In genomic region chr19:55647732-55648656, GRCh38 we compare ENCODE assay signal across 8 cellular contexts. TPM values are rescaled to one million over a fixed set of nuclear protein-coding genes. Genes with fewer than 3 reads are reported as not detected.
DNase-seq lines count a peak whose midpoint lies in the region; ATAC-seq, FAIRE-seq and TF ChIP-seq lines count a peak whose summit lies in the region.

TSS of gene CCDC106 (plus strand) at chr19:55648212. CDS start at chr19:55649047, 835 bp downstream.

- H3K4me1 Mint-ChIP-seq in activated CD4-positive, alpha-beta T cell treated with anti-CD3 and anti-CD28 coated beads, Interleukin-2, amount 10 ng/mL, durations not matched to agents 24 days and 14 days, result peaks cover 36% of the 10 kb centered on the region

- WGBS in ectodermal cell, 2 experiments, result 1% methylated on average over 89 of the region's 89 CpGs
- 25% methylated on average over 5 of the region's 89 CpGs for WGBS in HepG2 (ENCODE audit: low lambda C conversion rate)

- H3K9me3 Mint-ChIP-seq in activated CD4-positive, alpha-beta T cell treated with anti-CD3 and anti-CD28 coated beads, Interleukin-2, amount 10 ng/mL, durations not matched to agents 24 days and 14 days, result no peaks in the 10 kb centered on the region

- H3K9ac ChIP-seq in HepG2 (ENCODE audit: insufficient read depth, low read depth, low read length), result peak within 1 kb of the TSS; percentile 86

- H3K27ac ChIP-seq in ectodermal cell (ENCODE audit: insufficient read depth, low read depth, low read length, poor library complexity, severe bottlenecking) (peak within 1 kb of the TSS; percentile 13), HepG2 (ENCODE audit: extremely low read length, insufficient read depth, low read length) (peak within 1 kb of the TSS; percentile 76)

- peaks cover 44% of the 10 kb centered on the region for H3K36me3 Mint-ChIP-seq in activated CD4-positive, alpha-beta T cell treated with anti-CD3 and anti-CD28 coated beads, Interleukin-2, amount 10 ng/mL, durations not matched to agents 24 days and 14 days (ENCODE audit: low read depth)

- peak within 1 kb of the TSS; percentile 86 for H3K4me3 Mint-ChIP-seq in activated CD4-positive, alpha-beta T cell treated with anti-CD3 and anti-CD28 coated beads, Interleukin-2, amount 10 ng/mL, durations not matched to agents 24 days and 14 days

- in situ Hi-C loops in HepG2 (cut with HindIII; ENCODE audit: extremely low pct_ligation_motif_present, low pct_unique_long_range_greater_than_20kb), result no loop called here

- no peak; the same call in 1 of the 2 replicates for TF ChIP-seq CTCF in HepG2 (CRISPR knock-in tag; IDR thresholded peaks at IDR 0.05)

- TF ChIP-seq EP300 in HepG2 (IDR thresholded peaks at IDR 0.05; ENCODE audit: low read depth in 2 of 2, low read length in 2 of 2), result no peak
- no peak for TF ChIP-seq EP300 in HepG2 (CRISPR knock-in tag; IDR thresholded peaks at IDR 0.05; ENCODE audit: borderline replicate concordance)

- H3K4me1 ChIP-seq in ectodermal cell (ENCODE audit: control insufficient read depth, insufficient read depth, low read length) (peaks cover 25% of the 10 kb centered on the region), HepG2 (ENCODE audit: insufficient read depth, low read length) (peaks cover 47% of the 10 kb centered on the region)

- H3K27me3 Mint-ChIP-seq in activated CD4-positive, alpha-beta T cell treated with anti-CD3 and anti-CD28 coated beads, Interleukin-2, amount 10 ng/mL, durations not matched to agents 24 days and 14 days, result no peaks in the 10 kb centered on the region

- no peaks in the 10 kb centered on the region for H4K20me1 ChIP-seq in HepG2 (ENCODE audit: insufficient read depth, low read length)

- peak; percentile 18 for FAIRE-seq in HepG2 (lab: Jason Lieb, UNC)

- BruUV-seq in HepG2 (replicated peaks; lab: Mats Ljungman, UMichigan), result no TSS peak

- peaks cover 27% of the 10 kb centered on the region for H3K79me2 ChIP-seq in HepG2 (ENCODE audit: insufficient read depth, low read length)

- POLR2A ChIA-PET in HepG2 (lab: Yijun Ruan, JAX), result interaction anchor here (0.7 to 1.1 kb wide), 5 partner anchors 9 to 186 kb away, joined by 3 to 5 read pairs (median 4); partner anchors contain the start of gene ZNF628

- intact Hi-C loops in activated CD4-positive, alpha-beta T cell treated with anti-CD3 and anti-CD28 coated beads, Interleukin-2, amount 10 ng/mL, durations not matched to agents 24 days and 14 days (cut with micrococcal nuclease), result no loop called here
- intact Hi-C loops in HepG2 (cut with micrococcal nuclease; ENCODE audit: unreplicated experiment), result no loop called here

- H3K9me3 ChIP-seq in ectodermal cell (ENCODE audit: control insufficient read depth, low read length), result no peaks in the 10 kb centered on the region
- no peaks in the 10 kb centered on the region for H3K9me3 ChIP-seq in HepG2 (ENCODE audit: low read length)

- H3K4me3 ChIP-seq in ectodermal cell (ENCODE audit: insufficient read depth, low read depth, low read length) (peak within 1 kb of the TSS; percentile 88), HepG2 (replicated peaks in 1 of 3; ENCODE audit: insufficient read depth in 1 of 3, low read depth in 2 of 3, low read length in 3 of 3) (peak within 1 kb of the TSS; percentile 78 to 96 (median 96))

- DNase-seq in AG08395 (ENCODE audit: low spot score), result peak; percentile 67
- DNase-seq in NCI-H1694 treated with DMSO at 0.1 percent for 48 hours (lab: John Stamatoyannopoulos, UW), result peak; percentile 64
- peak; percentile 85 for DNase-seq in activated CD4-positive, alpha-beta T cell treated with anti-CD3 and anti-CD28 coated beads, Interleukin-2, amount 10 ng/mL, durations not matched to agents 24 days and 14 days
- peak; percentile 55 for DNase-seq in HepG2 (ENCODE audit: low spot score)
- peak; percentile 65 for DNase-seq in stimulated activated CD8-positive, alpha-beta memory T cell treated with anti-CD3 and anti-CD28 coated beads, Interleukin-4, amount 100 ng/mL, for 48 hours
- DNase-seq in effector CD4-positive, alpha-beta T cell, result no peak

- H3K36me3 ChIP-seq in ectodermal cell (ENCODE audit: control insufficient read depth, insufficient read depth, low read length), result peaks cover 17% of the 10 kb centered on the region
- H3K36me3 ChIP-seq in HepG2 (replicated peaks in 1 of 2; ENCODE audit: control insufficient read depth in 1 of 2, insufficient read depth in 2 of 2, low read length in 2 of 2), result peaks cover 0 to 10% of the 10 kb centered on the region in 2 experiments; a peak in 2 of 5 replicates

- peak; percentile 55; the same call in 1 of the 2 replicates for TF ChIP-seq RAD21 in HepG2 (CRISPR knock-in tag; IDR thresholded peaks at IDR 0.05)

- H3K4me2 ChIP-seq in HepG2 (ENCODE audit: low read depth, low read length), result peak within 1 kb of the TSS; percentile 82

- H2AFZ ChIP-seq in HepG2 (ENCODE audit: low read length), result no peak within 1 kb of the TSS

- CTCF ChIA-PET in HepG2 (lab: Yijun Ruan, JAX; ENCODE audit: low intra/inter-chr PET ratio, low total read pairs), result no interaction called here

- ATAC-seq in GM19025 (IDR thresholded peaks at IDR 0.05; ENCODE audit: low read depth, unreplicated experiment), result peak; percentile 40
- ATAC-seq in HepG2, result peak; percentile 52

- TF ChIP-seq POLR2A in HepG2 (IDR thresholded peaks at IDR 0.05; ENCODE audit: insufficient read depth in 1 of 2, low read depth in 2 of 2, low read length in 2 of 2), result peak in 1 of 2 experiments; percentile 47; a peak in 1 of 4 replicates

- H3K27me3 ChIP-seq in ectodermal cell (ENCODE audit: control insufficient read depth, insufficient read depth, low read length, poor library complexity, severe bottlenecking) (no peaks in the 10 kb centered on the region), HepG2 (ENCODE audit: control insufficient read depth in 1 of 2, insufficient read depth in 2 of 2, low read length in 2 of 2) (no peaks in the 10 kb centered on the region; a peak in 1 of 5 replicates)

- H3K27ac Mint-ChIP-seq in activated CD4-positive, alpha-beta T cell treated with anti-CD3 and anti-CD28 coated beads, Interleukin-2, amount 10 ng/mL, durations not matched to agents 24 days and 14 days, result peak within 1 kb of the TSS; percentile 85

TF ChIP-seq in HepG2, 621 proteins besides CTCF, POLR2A, EP300 and RAD21 (continues in another document):
- peak; percentile 41; the same call in 1 of the 2 replicates for TF ChIP-seq PHF21A (CRISPR knock-in tag; IDR thresholded peaks at IDR 0.05)
- TF ChIP-seq, protein P1, sequence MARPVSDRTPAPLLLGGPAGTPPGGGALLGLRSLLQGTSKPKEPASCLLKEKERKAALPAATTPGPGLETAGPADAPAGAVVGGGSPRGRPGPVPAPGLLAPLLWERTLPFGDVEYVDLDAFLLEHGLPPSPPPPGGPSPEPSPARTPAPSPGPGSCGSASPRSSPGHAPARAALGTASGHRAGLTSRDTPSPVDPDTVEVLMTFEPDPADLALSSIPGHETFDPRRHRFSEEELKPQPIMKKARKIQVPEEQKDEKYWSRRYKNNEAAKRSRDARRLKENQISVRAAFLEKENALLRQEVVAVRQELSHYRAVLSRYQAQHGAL (CRISPR knock-in tag; IDR thresholded peaks at IDR 0.05; ENCODE audit: not compliant biosample characterization), result no peak
- no peak for TF ChIP-seq HOXA7 (CRISPR knock-in tag; IDR thresholded peaks at IDR 0.05)
- no peak for TF ChIP-seq HOXD1 (CRISPR knock-in tag; IDR thresholded peaks at IDR 0.05)
- 0 out of 2 replicates have a peak, but pooled peaks have one; percentile 34 for TF ChIP-seq SP5 (CRISPR knock-in tag; IDR thresholded peaks at IDR 0.05; ENCODE audit: borderline replicate concordance, low read depth)

RNA-seq across cellular contexts. Expression of gene CCDC106, which starts in this region (rescaled TPM):
- 8.0 and 9.0 TPM in 2 replicates for total RNA-seq in activated CD4-positive, alpha-beta T cell treated with anti-CD3 and anti-CD28 coated beads, Interleukin-2, amount 10 ng/mL, durations not matched to agents 24 days and 14 days
- 24.8 TPM for polyA plus RNA-seq in ectodermal cell (2013, experiment 1 of 4)
- polyA plus RNA-seq in ectodermal cell (2013, experiment 2 of 4), result 24.6 TPM
- 17.5 TPM for polyA plus RNA-seq in ectodermal cell (2013, experiment 3 of 4)
- polyA plus RNA-seq in ectodermal cell (2013, experiment 4 of 4), result 18.4 TPM
- total RNA-seq in HepG2 (2016; rRNA removed; fragmentation: Illumina TruSeq; extraction: Trizol), result 7.0 and 8.8 TPM in 2 replicates
- 10.8 and 12.3 TPM in 2 replicates for total RNA-seq in HepG2 (2016; cell fraction: cytosol; rRNA removed; fragmentation: Illumina TruSeq; extraction: Trizol; ENCODE audit: low read depth)
- total RNA-seq in HepG2 (2016; cell fraction: insoluble cytoplasmic fraction; rRNA removed; fragmentation: Illumina TruSeq; extraction: Trizol), result 4.5 and 9.6 TPM in 2 replicates
- total RNA-seq in HepG2 (2016; cell fraction: membrane; rRNA removed; fragmentation: Illumina TruSeq; extraction: Trizol), result 15.2 and 19.5 TPM in 2 replicates
- total RNA-seq in HepG2 (2016; cell fraction: nucleus; rRNA removed; fragmentation: Illumina TruSeq; extraction: Trizol), result 4.3 and 4.4 TPM in 2 replicates
- polyA plus RNA-seq in HepG2 (2011; rRNA removed), result 4.7 and 6.2 TPM in 2 replicates
- polyA plus RNA-seq in HepG2 (2011; cell fraction: cytosol; rRNA removed), result 3.2 and 6.1 TPM in 2 replicates
- 12.9 and 13.3 TPM in 2 replicates for polyA plus RNA-seq in HepG2 (2011; cell fraction: nucleus; rRNA removed)
- 4.6 and 4.9 TPM in 2 replicates for polyA plus RNA-seq in HepG2 (2012)
- 17.8 and 22.3 TPM in 2 replicates for polyA plus RNA-seq in HepG2 (2016; cell fraction: cytosol; fragmentation: Illumina TruSeq; extraction: Trizol; ENCODE audit: low read depth)
- polyA plus RNA-seq in HepG2 (2016; cell fraction: insoluble cytoplasmic fraction; fragmentation: Illumina TruSeq; extraction: Trizol; ENCODE audit: low read depth), result 10.6 and 16.4 TPM in 2 replicates
- polyA plus RNA-seq in HepG2 (2016; cell fraction: membrane; fragmentation: Illumina TruSeq; extraction: Trizol; ENCODE audit: low read depth), result 23.8 and 25.2 TPM in 2 replicates
- polyA plus RNA-seq in HepG2 (2016; cell fraction: nucleus; fragmentation: Illumina TruSeq; extraction: Trizol; ENCODE audit: insufficient read depth, low read depth), result 20.2 and 22.7 TPM in 2 replicates
- polyA minus RNA-seq in HepG2 (2011; rRNA and poly(A)+ RNA removed; ENCODE audit: low replicate concordance), result 4.4 and 6.2 TPM in 2 replicates
- polyA minus RNA-seq in HepG2 (2011; cell fraction: cytosol; rRNA and poly(A)+ RNA removed), result 1.8 and 3.4 TPM in 2 replicates
- polyA minus RNA-seq in HepG2 (2011; cell fraction: nucleus; rRNA and poly(A)+ RNA removed), result 2.2 and 3.9 TPM in 2 replicates
